ENCODE assay signal across 8 cellular contexts in the genomic region with DNA sequence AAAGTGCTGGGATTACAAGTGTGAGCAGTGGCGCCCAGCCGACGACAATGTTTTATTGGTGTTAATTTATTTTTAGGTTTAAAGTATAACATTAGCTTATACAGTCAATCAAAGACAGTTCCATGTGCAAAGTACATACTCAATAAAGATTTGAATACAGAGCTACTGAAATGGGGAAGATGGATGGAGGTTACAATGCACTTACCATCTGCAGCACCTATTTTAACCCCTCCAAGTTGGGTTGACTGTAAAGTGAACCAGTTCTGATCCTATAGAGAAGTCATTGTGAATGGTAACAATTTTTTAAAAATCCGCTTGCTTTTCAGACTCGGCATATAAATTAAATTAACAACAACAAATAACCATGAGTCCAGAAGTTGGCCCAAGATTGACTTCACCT. TPM values are rescaled to one million over a fixed set of nuclear protein-coding genes. Genes with fewer than 3 reads are reported as not detected.
DNase-seq lines count a peak whose midpoint lies in the region; ATAC-seq and TF ChIP-seq lines count a peak whose summit lies in the region.

No MANE protein-coding gene starts in this region.

- H3K9ac ChIP-seq in DND-41 (ENCODE audit: low read depth, low read length) (peak overlapping the region; percentile 97), trophoblast cell (ENCODE audit: low read length) (no peak overlapping the region)

- H3K79me2 ChIP-seq in DND-41 (ENCODE audit: insufficient read depth, low read length) (peaks cover 43% of the 10 kb centered on the region), PC-9 (ENCODE audit: low read depth) (peaks cover 42% of the 10 kb centered on the region), trophoblast cell (ENCODE audit: control insufficient read depth, insufficient read depth, low read length, poor library complexity) (peaks cover 8% of the 10 kb centered on the region)

- no peak overlapping the region for H3K14ac ChIP-seq in trophoblast cell (ENCODE audit: low read length)

- no TSS peak for BruUV-seq in PC-9 (replicated peaks; lab: Mats Ljungman, UMichigan)

- H4K91ac ChIP-seq in trophoblast cell (ENCODE audit: low read depth, low read length) = no peak overlapping the region

- H3K4me1 ChIP-seq in DND-41 (ENCODE audit: insufficient read depth, low read length) (peaks cover 32% of the 10 kb centered on the region), PC-9 (replicated peaks; ENCODE audit: insufficient read depth) (peaks cover 14% of the 10 kb centered on the region), trophoblast cell (ENCODE audit: control insufficient read depth in 1 of 2, insufficient read depth in 2 of 2, low read length in 2 of 2) (peaks cover 5 to 8% of the 10 kb centered on the region in 2 experiments)

- H3K27me3 ChIP-seq in DND-41 (ENCODE audit: insufficient read depth, low read length, poor library complexity) (no peaks in the 10 kb centered on the region), PC-9 (ENCODE audit: insufficient read depth, low read depth) (no peaks in the 10 kb centered on the region), trophoblast cell (ENCODE audit: insufficient read depth, low read length) (no peaks in the 10 kb centered on the region)

- H3K27ac ChIP-seq in DND-41 (ENCODE audit: low read length) = peak overlapping the region; percentile 78
- 0 out of 2 replicates have a peak overlapping the region, but pooled peaks have one; percentile 7 for H3K27ac ChIP-seq in PC-9
- H3K27ac ChIP-seq in trophoblast cell (ENCODE audit: low read depth, low read length) = no peak overlapping the region

- H2AK5ac ChIP-seq in trophoblast cell (ENCODE audit: low read length) = no peak overlapping the region

- DNase-seq in DND-41 (no peak), PC-9 (no peak), epithelial cell of proximal tubule (ENCODE audit: low read depth) (no peak), trophoblast cell (no peak), activated gamma-delta T cell (lab: John Stamatoyannopoulos, UW) (no peak), islet precursor cell (no peak)

- no peak overlapping the region for H2BK5ac ChIP-seq in trophoblast cell (ENCODE audit: low read depth, low read length, poor library complexity)

- TF ChIP-seq CTCF in DND-41 (IDR thresholded peaks at IDR 0.05; ENCODE audit: borderline replicate concordance, extremely low read depth, low read length, poor library complexity, severe bottlenecking) (no peak), PC-9 (conservative IDR thresholded peaks at IDR 0.05) (no peak), epithelial cell of proximal tubule (conservative IDR thresholded peaks at IDR 0.05; ENCODE audit: low read depth, low read length) (no peak)

- H2BK12ac ChIP-seq in trophoblast cell (ENCODE audit: low read length) = no peak overlapping the region

- H3F3A ChIP-seq in PC-9 (ENCODE audit: insufficient read depth, low read depth) = peaks cover 20% of the 10 kb centered on the region; the same call in 1 of the 2 replicates

- H3K79me1 ChIP-seq in trophoblast cell (ENCODE audit: low read length) = peaks cover 6% of the 10 kb centered on the region

- POLR2A ChIA-PET in PC-9 (lab: Charles Lee; ENCODE audit: unreplicated experiment) = no interaction called here

- peak overlapping the region; percentile 94 for H3K4me2 ChIP-seq in DND-41 (ENCODE audit: insufficient read depth, low read length)
- peak overlapping the region; percentile 88 for H3K4me2 ChIP-seq in PC-9
- H3K4me2 ChIP-seq in trophoblast cell (ENCODE audit: low read length) = peak overlapping the region; percentile 67

- H3K23ac ChIP-seq in trophoblast cell (ENCODE audit: low read length) = no peak overlapping the region

- no CpG with 5 or more reads among the region's 5 CpGs for WGBS in trophoblast cell (ENCODE audit: extremely low coverage, insufficient coverage, insufficient read length)

- H4K12ac ChIP-seq in trophoblast cell (ENCODE audit: low read depth, low read length) = no peak overlapping the region

- no peaks in the 10 kb centered on the region for H3K9me2 ChIP-seq in PC-9 (ENCODE audit: insufficient read depth)

- H3K18ac ChIP-seq in trophoblast cell (ENCODE audit: low read length) = no peak overlapping the region

- H4K20me1 ChIP-seq in DND-41 (ENCODE audit: insufficient read depth, low read length) = no peaks in the 10 kb centered on the region
- peaks cover 7% of the 10 kb centered on the region; the same call in 1 of the 2 replicates for H4K20me1 ChIP-seq in PC-9 (ENCODE audit: insufficient read depth)

- H3K36me3 ChIP-seq in DND-41 (ENCODE audit: insufficient read depth, low read length) = peaks cover 5% of the 10 kb centered on the region; the same call in 1 of the 2 replicates
- no peaks in the 10 kb centered on the region for H3K36me3 ChIP-seq in PC-9 (ENCODE audit: low read depth)
- H3K36me3 ChIP-seq in trophoblast cell (ENCODE audit: control insufficient read depth in 1 of 2, insufficient read depth in 2 of 2, low read length in 2 of 2) = no peaks in the 10 kb centered on the region

- peak overlapping the region; percentile 78 to 97 for H3K4me3 ChIP-seq in DND-41 (ENCODE audit: low read depth in 1 of 2, low read length in 2 of 2)
- peak overlapping the region; percentile 98; the same call in 1 of the 2 replicates for H3K4me3 ChIP-seq in PC-9
- peak overlapping the region; percentile 56 for H3K4me3 ChIP-seq in epithelial cell of proximal tubule (ENCODE audit: low read depth, low read length)
- no peak overlapping the region for H3K4me3 ChIP-seq in trophoblast cell (ENCODE audit: low read depth, low read length)

- H3K9me3 ChIP-seq in DND-41 (ENCODE audit: insufficient read depth, low read length, severe bottlenecking) = no peaks in the 10 kb centered on the region
- no peaks in the 10 kb centered on the region for H3K9me3 ChIP-seq in PC-9 (ENCODE audit: insufficient read depth, low read depth)
- no peaks in the 10 kb centered on the region for H3K9me3 ChIP-seq in trophoblast cell (ENCODE audit: insufficient read depth, low read depth, low read length)

- peak overlapping the region; percentile 87 for H2AFZ ChIP-seq in DND-41 (ENCODE audit: low read depth, low read length)
- peak overlapping the region; percentile 85 for H2AFZ ChIP-seq in PC-9
- H2AFZ ChIP-seq in trophoblast cell (ENCODE audit: insufficient read depth, low read length, poor library complexity) = no peak overlapping the region

- no peak overlapping the region for H2BK120ac ChIP-seq in trophoblast cell (ENCODE audit: insufficient read depth, low read length, poor library complexity)

- H3K4ac ChIP-seq in trophoblast cell (ENCODE audit: low read depth, low read length) = no peak overlapping the region

- H4K8ac ChIP-seq in trophoblast cell (ENCODE audit: low read depth, low read length) = no peak overlapping the region

- intact Hi-C loops in PC-9 (cut with micrococcal nuclease; ENCODE audit: unreplicated experiment) = loop anchor here (5.0 kb wide), 1 partner anchor 35 kb away; no protein-coding TSS in a partner anchor

- ATAC-seq in DND-41 (ENCODE audit: insufficient read depth, low read depth) = no peak
- ATAC-seq in GM21423 (IDR thresholded peaks at IDR 0.05; ENCODE audit: unreplicated experiment) = no peak
- ATAC-seq in HG02759 (IDR thresholded peaks at IDR 0.05; ENCODE audit: unreplicated experiment) = no peak

- CTCF ChIA-PET in PC-9 (lab: Charles Lee) = interaction anchor here (0.6 kb wide), 1 partner anchor 260 kb away, joined by 3 read pairs; no protein-coding TSS in a partner anchor

RNA-seq across cellular contexts. Expression of a gene that starts 0.7 kb away (rescaled TPM):
- total RNA-seq in PC-9 (2021) (25.8 and 28.4 TPM in 2 replicates), epithelial cell of proximal tubule (6.7 and 8.1 TPM in 2 replicates)
- polyA plus RNA-seq in trophoblast cell (2013) = 17.9 and 25.2 TPM in 2 replicates

RNA-seq across cellular contexts. Expression of a gene that starts 7.7 kb away (rescaled TPM):
- total RNA-seq in PC-9 (2021) (1.3 TPM in 1 of 2 replicates, not detected in the other), epithelial cell of proximal tubule (0.46 TPM in 1 of 2 replicates, not detected in the other)
- 3.8 and 4.2 TPM in 2 replicates for polyA plus RNA-seq in trophoblast cell (2013)

RNA-seq across cellular contexts. Expression of a gene that starts 19.5 kb away (rescaled TPM):
- total RNA-seq in PC-9 (2021) (48.8 and 52.7 TPM in 2 replicates), epithelial cell of proximal tubule (61.1 and 61.2 TPM in 2 replicates)
- 39.0 and 39.6 TPM in 2 replicates for polyA plus RNA-seq in trophoblast cell (2013)

RNA-seq across cellular contexts. Expression of a gene that starts 39.3 kb away (rescaled TPM):
- total RNA-seq in PC-9 (2021) = 1.3 and 1.7 TPM in 2 replicates
- 1.6 and 2.1 TPM in 2 replicates for total RNA-seq in epithelial cell of proximal tubule
- 0.34 and 0.42 TPM in 2 replicates for polyA plus RNA-seq in trophoblast cell (2013)

RNA-seq across cellular contexts. Expression of a gene that starts 44.3 kb away (rescaled TPM):
- 39.5 and 56.2 TPM in 2 replicates for total RNA-seq in PC-9 (2021)
- 54.1 and 58.1 TPM in 2 replicates for total RNA-seq in epithelial cell of proximal tubule
- 12.5 and 14.2 TPM in 2 replicates for polyA plus RNA-seq in trophoblast cell (2013)
